In genomic region chr2:220001693-220002260, GRCh38 we compare ENCODE assay signal across 14 cellular contexts.
DNase-seq lines count a peak whose midpoint lies in the region; FAIRE-seq lines count a peak whose summit lies in the region.
"Had no signal": no experiment of that assay in that cellular context is flagged by ENCODE, and none has a peak within 500 bp of the region (broad histone marks: within the 10 kb centered on the region; RNA-seq: fewer than 3 reads in every experiment).

No MANE protein-coding gene starts in this region.

- no peak overlapping the region for H3K4me3 ChIP-seq in SJSA1
- H3K4me3 ChIP-seq: Peyer's patch, suprapubic skin had no signal

- DNase-seq in ELR (ENCODE audit: low read depth) (peak; percentile 39), SJSA1 (ENCODE audit: low read depth in 1 of 2, low spot score in 2 of 2) (peak in 1 of 2 experiments; percentile 65), glomerular visceral epithelial cell (ENCODE audit: extremely low spot score) (peak; percentile 8), urothelium cell line (ENCODE audit: low spot score) (peak; percentile 62), T-helper 1 cell (no peak), NCI-H82 treated with DMSO at 0.1 percent for 48 hours (lab: John Stamatoyannopoulos, UW; ENCODE audit: unreplicated experiment) (no peak)
- DNase-seq in activated CD8-positive, alpha-beta memory T cell treated with anti-CD3 and anti-CD28 coated beads, Interleukin-2, amount 50 U/mL, for 48 hours, result no peak
- DNase-seq: activated CD4-positive, CD25-positive, alpha-beta regulatory T cell treated with anti-CD3 and anti-CD28 coated beads, Interleukin-2, amount 50 U/mL, for 72 hours; GOT3; KG1; NCI-H524; Peyer's patch had no signal

- H3K4me1 ChIP-seq in SJSA1 (replicated peaks), result peaks cover 18% of the 10 kb centered on the region
- H3K4me1 ChIP-seq: Peyer's patch had no signal

- H3K27ac ChIP-seq in SJSA1, result peak overlapping the region; percentile 45
- H3K27ac ChIP-seq: Peyer's patch, suprapubic skin had no signal

- no peaks in the 10 kb centered on the region for H3K36me3 ChIP-seq in SJSA1
- H3K36me3 ChIP-seq: Peyer's patch, suprapubic skin had no signal

- no peaks in the 10 kb centered on the region for H3K9me3 ChIP-seq in SJSA1 (replicated peaks)
- H3K9me3 ChIP-seq: Peyer's patch, suprapubic skin had no signal

- no peak for FAIRE-seq in urothelium cell line (lab: Jason Lieb, UNC)
- FAIRE-seq: endothelial cell of umbilical vein had no signal

- H3K27me3 ChIP-seq in SJSA1 (replicated peaks), result no peaks in the 10 kb centered on the region
- H3K27me3 ChIP-seq: Peyer's patch, suprapubic skin had no signal

Comparison
In these comparisons a context has a peak if more than half of its experiments do, and no peak if none do; other contexts are left out.
1. DNase-seq: peak in ELR (single experiment), glomerular visceral epithelial cell (single experiment) and urothelium cell line (single experiment); none in T-helper 1 cell (0 of 5), activated CD8-positive, alpha-beta memory T cell treated with anti-CD3 and anti-CD28 coated beads, Interleukin-2, amount 50 U/mL, for 48 hours (single experiment) and NCI-H82 treated with DMSO at 0.1 percent for 48 hours (single experiment).